ENCODE assay signal across 1 cellular context in the genomic region with DNA sequence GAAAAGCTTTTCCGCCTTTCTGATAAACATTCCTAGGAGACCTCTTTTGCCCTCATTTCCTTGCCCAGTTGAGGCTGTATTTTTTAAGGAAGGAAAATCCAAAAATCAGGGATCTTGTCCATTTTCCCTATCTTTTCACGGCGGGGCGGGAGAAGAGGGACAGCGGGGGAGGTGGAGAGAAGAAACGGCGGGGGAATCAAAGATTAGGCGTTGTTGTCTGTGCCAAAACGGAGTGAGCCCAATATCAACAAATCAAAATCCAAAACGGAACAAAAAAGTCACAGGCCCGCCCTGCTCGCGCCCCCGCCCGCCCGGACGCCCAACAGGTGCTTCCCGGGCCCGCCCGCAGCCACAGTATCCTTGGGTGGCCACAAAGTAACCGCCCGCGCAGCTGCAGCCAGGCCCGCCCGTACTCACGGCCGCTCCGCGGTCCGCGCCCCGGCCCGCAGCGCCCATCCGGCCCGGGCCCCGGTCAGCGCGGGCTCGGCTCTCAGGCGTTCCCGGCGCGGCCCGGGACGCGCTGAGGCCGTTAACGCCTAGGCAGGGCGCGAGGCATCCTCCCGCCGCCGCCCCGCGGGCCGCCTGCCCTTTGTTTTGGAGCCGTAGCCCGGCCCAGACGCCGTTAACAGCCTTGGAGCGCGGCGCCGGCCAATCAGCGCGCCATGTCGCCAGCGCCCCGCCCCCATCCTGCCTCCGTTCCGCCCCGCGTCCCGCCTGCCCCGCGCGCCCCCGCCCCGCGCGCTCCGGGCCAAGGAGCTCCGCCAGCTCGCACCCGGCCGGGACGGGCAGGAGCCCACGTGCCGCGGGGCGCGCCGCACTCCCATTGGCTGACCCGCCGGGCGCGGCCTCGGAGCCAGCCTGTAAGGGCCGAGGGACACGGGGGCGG.
TF ChIP-seq lines count a peak whose summit lies in the region.

A gene with protein sequence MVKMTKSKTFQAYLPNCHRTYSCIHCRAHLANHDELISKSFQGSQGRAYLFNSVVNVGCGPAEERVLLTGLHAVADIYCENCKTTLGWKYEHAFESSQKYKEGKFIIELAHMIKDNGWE (minus strand): TSS at position 597 of the 886 bp plus-strand sequence. CDS start 25,050 bp downstream, outside the sequence.

TF ChIP-seq in GM23338, 12 proteins besides CTCF, POLR2A, EP300 and RAD21:
- TF ChIP-seq, protein P1, sequence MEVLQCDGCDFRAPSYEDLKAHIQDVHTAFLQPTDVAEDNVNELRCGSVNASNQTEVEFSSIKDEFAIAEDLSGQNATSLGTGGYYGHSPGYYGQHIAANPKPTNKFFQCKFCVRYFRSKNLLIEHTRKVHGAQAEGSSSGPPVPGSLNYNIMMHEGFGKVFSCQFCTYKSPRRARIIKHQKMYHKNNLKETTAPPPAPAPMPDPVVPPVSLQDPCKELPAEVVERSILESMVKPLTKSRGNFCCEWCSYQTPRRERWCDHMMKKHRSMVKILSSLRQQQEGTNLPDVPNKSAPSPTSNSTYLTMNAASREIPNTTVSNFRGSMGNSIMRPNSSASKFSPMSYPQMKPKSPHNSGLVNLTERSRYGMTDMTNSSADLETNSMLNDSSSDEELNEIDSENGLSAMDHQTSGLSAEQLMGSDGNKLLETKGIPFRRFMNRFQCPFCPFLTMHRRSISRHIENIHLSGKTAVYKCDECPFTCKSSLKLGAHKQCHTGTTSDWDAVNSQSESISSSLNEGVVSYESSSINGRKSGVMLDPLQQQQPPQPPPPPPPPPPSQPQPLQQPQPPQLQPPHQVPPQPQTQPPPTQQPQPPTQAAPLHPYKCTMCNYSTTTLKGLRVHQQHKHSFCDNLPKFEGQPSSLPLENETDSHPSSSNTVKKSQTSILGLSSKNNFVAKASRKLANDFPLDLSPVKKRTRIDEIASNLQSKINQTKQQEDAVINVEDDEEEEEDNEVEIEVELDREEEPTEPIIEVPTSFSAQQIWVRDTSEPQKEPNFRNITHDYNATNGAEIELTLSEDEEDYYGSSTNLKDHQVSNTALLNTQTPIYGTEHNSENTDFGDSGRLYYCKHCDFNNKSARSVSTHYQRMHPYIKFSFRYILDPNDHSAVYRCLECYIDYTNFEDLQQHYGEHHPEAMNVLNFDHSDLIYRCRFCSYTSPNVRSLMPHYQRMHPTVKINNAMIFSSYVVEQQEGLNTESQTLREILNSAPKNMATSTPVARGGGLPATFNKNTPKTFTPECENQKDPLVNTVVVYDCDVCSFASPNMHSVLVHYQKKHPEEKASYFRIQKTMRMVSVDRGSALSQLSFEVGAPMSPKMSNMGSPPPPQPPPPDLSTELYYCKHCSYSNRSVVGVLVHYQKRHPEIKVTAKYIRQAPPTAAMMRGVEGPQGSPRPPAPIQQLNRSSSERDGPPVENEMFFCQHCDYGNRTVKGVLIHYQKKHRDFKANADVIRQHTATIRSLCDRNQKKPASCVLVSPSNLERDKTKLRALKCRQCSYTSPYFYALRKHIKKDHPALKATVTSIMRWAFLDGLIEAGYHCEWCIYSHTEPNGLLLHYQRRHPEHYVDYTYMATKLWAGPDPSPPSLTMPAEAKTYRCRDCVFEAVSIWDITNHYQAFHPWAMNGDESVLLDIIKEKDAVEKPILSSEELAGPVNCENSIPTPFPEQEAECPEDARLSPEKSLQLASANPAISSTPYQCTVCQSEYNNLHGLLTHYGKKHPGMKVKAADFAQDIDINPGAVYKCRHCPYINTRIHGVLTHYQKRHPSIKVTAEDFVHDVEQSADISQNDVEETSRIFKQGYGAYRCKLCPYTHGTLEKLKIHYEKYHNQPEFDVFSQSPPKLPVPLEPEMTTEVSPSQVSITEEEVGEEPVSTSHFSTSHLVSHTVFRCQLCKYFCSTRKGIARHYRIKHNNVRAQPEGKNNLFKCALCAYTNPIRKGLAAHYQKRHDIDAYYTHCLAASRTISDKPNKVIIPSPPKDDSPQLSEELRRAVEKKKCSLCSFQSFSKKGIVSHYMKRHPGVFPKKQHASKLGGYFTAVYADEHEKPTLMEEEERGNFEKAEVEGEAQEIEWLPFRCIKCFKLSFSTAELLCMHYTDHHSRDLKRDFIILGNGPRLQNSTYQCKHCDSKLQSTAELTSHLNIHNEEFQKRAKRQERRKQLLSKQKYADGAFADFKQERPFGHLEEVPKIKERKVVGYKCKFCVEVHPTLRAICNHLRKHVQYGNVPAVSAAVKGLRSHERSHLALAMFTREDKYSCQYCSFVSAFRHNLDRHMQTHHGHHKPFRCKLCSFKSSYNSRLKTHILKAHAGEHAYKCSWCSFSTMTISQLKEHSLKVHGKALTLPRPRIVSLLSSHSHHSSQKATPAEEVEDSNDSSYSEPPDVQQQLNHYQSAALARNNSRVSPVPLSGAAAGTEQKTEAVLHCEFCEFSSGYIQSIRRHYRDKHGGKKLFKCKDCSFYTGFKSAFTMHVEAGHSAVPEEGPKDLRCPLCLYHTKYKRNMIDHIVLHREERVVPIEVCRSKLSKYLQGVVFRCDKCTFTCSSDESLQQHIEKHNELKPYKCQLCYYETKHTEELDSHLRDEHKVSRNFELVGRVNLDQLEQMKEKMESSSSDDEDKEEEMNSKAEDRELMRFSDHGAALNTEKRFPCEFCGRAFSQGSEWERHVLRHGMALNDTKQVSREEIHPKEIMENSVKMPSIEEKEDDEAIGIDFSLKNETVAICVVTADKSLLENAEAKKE (CRISPR knock-in tag; IDR thresholded peaks at IDR 0.05), result no peak
- TF ChIP-seq POLR2AphosphoS5 (IDR thresholded peaks at IDR 0.05; ENCODE audit: low read depth), result peak; percentile 52; the same call in 1 of the 2 replicates
